Comparison of ENCODE assay signal across 10 cellular contexts in the genomic region with DNA sequence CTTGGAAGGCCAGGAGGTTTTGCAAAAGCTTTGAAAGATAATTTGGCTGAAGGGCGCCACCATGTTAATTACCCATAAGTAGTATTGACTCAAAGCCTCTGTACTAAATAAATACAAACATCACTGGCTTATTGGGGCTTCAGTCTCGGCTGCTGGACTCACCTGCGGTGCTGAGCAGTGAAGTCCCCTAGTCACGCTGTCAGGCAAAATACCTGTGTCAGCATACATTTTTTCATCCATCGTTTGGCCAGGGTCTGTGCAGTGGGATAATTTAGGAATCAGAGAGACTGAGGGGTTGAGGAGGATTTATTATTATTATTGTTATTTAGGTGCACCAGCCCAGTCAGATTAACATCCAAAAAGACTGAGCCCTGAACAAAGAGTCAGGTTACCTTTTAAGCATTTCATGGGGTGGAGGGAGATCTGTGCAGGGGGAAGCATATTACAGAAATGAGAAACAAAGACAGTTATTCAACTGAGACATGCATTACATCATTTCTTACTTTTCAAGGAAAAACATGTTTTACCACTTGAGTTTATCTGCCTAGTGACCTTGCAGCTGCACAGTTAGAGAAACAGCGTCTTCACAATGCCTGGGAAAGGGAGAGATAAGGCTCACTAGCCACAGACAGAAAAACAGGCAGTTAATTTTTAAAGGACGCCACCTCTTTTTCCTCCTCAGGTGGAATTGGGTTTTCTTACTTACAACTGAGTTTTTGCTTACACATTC. TPM values are rescaled to one million over a fixed set of nuclear protein-coding genes. Genes with fewer than 3 reads are reported as not detected.
"Had no signal": no experiment of that assay in that cellular context is flagged by ENCODE, and none has a peak within 500 bp of the region (broad histone marks: within the 10 kb centered on the region; RNA-seq: fewer than 3 reads in every experiment).

No MANE protein-coding gene starts in this region.

RNA-seq across cellular contexts. Expression of a gene that starts 47.7 kb away (rescaled TPM):
- total RNA-seq: activated CD8-positive, alpha-beta T cell treated with anti-CD3 and anti-CD28 coated beads for 36 hours; activated naive CD8-positive, alpha-beta T cell treated with anti-CD3 and anti-CD28 coated beads for 36 hours; activated T-cell treated with anti-CD3 and anti-CD28 coated beads, Interleukin-2, amount 50 U/mL, for 72 hours; activated T-helper 2 cell treated with anti-CD3 and anti-CD28 coated beads, Interferon-gamma antibody, Interleukin-2, Interleukin-4, amounts not matched to agents 10 μg/mL and 5 μg/mL and 100 μg/mL, durations not matched to agents 14 hours and 24 hours and 36 hours; body of pancreas; chondrocyte; NCI-H460; RPMI7951; T-helper 17 cell had no signal
- polyA plus RNA-seq: adipose tissue had no signal
